In genomic region chr22:23984430-23984829, GRCh38 we compare ENCODE assay signal across 8 cellular contexts. TPM values are rescaled to one million over a fixed set of nuclear protein-coding genes. Genes with fewer than 3 reads are reported as not detected.
A peak's percentile ranks its signal among the peaks of the same experiment; 100 is the strongest.
DNase-seq lines count a peak whose midpoint lies in the region; ATAC-seq and TF ChIP-seq lines count a peak whose summit lies in the region.

No MANE protein-coding gene starts in this region.

- no peaks in the 10 kb centered on the region for H3K9me3 ChIP-seq in heart left ventricle
- no peaks in the 10 kb centered on the region for H3K9me3 ChIP-seq in thyroid gland

- DNase-seq in CD1c-positive myeloid dendritic cell (ENCODE audit: extremely low spot score) (peak; percentile 22), HL-60 (ENCODE audit: low read depth in 1 of 2, low spot score in 1 of 2) (peak; percentile 6 to 40), activated B cell treated with CpG ODN at 0.5 μM for 24 hours (no peak), heart left ventricle (peak in 1 of 5 donors; percentile 56), thyroid gland (no peak)

- CTCF ChIA-PET in activated B cell treated with CpG ODN at 0.5 μM for 24 hours (lab: Charles Lee), result no interaction called here

- H3K4me1 Mint-ChIP-seq in activated B cell treated with CpG ODN at 0.5 μM for 24 hours, result no peaks in the 10 kb centered on the region

- H3K4me1 ChIP-seq in heart left ventricle, result no peaks in the 10 kb centered on the region
- no peaks in the 10 kb centered on the region for H3K4me1 ChIP-seq in thyroid gland

- ATAC-seq in activated B cell treated with CpG ODN at 0.5 μM for 24 hours (ENCODE audit: low read depth) (peak; percentile 91), heart left ventricle (peak in 2 of 4 donors; percentile 62 to 68), GM19463 (IDR thresholded peaks at IDR 0.05; ENCODE audit: unreplicated experiment) (no peak), HG03280 (IDR thresholded peaks at IDR 0.05; ENCODE audit: unreplicated experiment) (no peak), GM19395 (IDR thresholded peaks at IDR 0.05; ENCODE audit: unreplicated experiment) (no peak)

- intact Hi-C loops in activated B cell treated with CpG ODN at 0.5 μM for 24 hours (cut with micrococcal nuclease), result loop anchor here (5.0 to 10.0 kb wide), 3 partner anchors 190 to 540 kb away; partner anchors contain the start of gene GGT5
- intact Hi-C loops in heart left ventricle (cut with DNase I), result no loop called here
- intact Hi-C loops in thyroid gland (cut with DNase I), result no loop called here

- no peaks in the 10 kb centered on the region for H3K9me3 Mint-ChIP-seq in activated B cell treated with CpG ODN at 0.5 μM for 24 hours

- no peak for TF ChIP-seq POLR2A in heart left ventricle (IDR thresholded peaks at IDR 0.05)
- TF ChIP-seq POLR2A in thyroid gland (IDR thresholded peaks at IDR 0.05), result no peak

- H3K4me3 ChIP-seq in HL-60 (replicated peaks; ENCODE audit: insufficient read depth, low read length) (no peak overlapping the region), heart left ventricle (no peak overlapping the region), thyroid gland (replicated peaks in 1 of 3) (no peak overlapping the region)

- H3K36me3 ChIP-seq in heart left ventricle (no peaks in the 10 kb centered on the region), thyroid gland (no peaks in the 10 kb centered on the region)

- H3K27me3 ChIP-seq in HL-60 (ENCODE audit: insufficient read depth, poor library complexity, severe bottlenecking) (no peaks in the 10 kb centered on the region), heart left ventricle (no peaks in the 10 kb centered on the region), thyroid gland (no peaks in the 10 kb centered on the region)

- no peak overlapping the region for H3K4me3 Mint-ChIP-seq in activated B cell treated with CpG ODN at 0.5 μM for 24 hours

- POLR2A ChIA-PET in activated B cell treated with CpG ODN at 0.5 μM for 24 hours (lab: Charles Lee), result no interaction called here

- H3K27ac ChIP-seq in HL-60 (replicated peaks) (no peak overlapping the region), heart left ventricle (no peak overlapping the region), thyroid gland (no peak overlapping the region)

- no peak overlapping the region for H3K27ac Mint-ChIP-seq in activated B cell treated with CpG ODN at 0.5 μM for 24 hours

- WGBS in heart left ventricle, 4 donors, result 41 to 46% (median 42%) methylated on average over 6 of the region's 6 CpGs; no CpG with 5 or more reads in 1 of the 4 donors
- WGBS in thyroid gland, 2 donors, result 55% methylated on average over 5 of the region's 6 CpGs; no CpG with 5 or more reads in 1 of the 2 donors

- no peaks in the 10 kb centered on the region for H3K27me3 Mint-ChIP-seq in activated B cell treated with CpG ODN at 0.5 μM for 24 hours

- TF ChIP-seq CTCF in HL-60 (IDR thresholded peaks at IDR 0.05; ENCODE audit: insufficient read depth, low read length) (peak; percentile 56), activated B cell treated with CpG ODN at 0.5 μM for 24 hours (IDR thresholded peaks at IDR 0.05) (no peak), heart left ventricle (IDR thresholded peaks at IDR 0.05) (peak in 8 of 12 donors; percentile 41 to 77 (median 55)), thyroid gland (IDR thresholded peaks at IDR 0.05) (peak in 1 of 6 experiments; percentile 47)

- H3K36me3 Mint-ChIP-seq in activated B cell treated with CpG ODN at 0.5 μM for 24 hours (ENCODE audit: low read depth), result no peaks in the 10 kb centered on the region

RNA-seq across cellular contexts. Expression of gene GSTT2, which starts 4.5 kb away (rescaled TPM):
- total RNA-seq in activated B cell treated with CpG ODN at 0.5 μM for 24 hours, result not detected in 2 replicates
- total RNA-seq in heart left ventricle, result under 1 TPM in 1 of 9 donors, not detected in 8; 0.60 TPM
- 1 to 10 TPM in 1 of 2 donors, under 1 TPM in 1; 0.30 to 2.1 TPM for polyA plus RNA-seq in heart left ventricle
- total RNA-seq in thyroid gland, result 1 to 10 TPM in 1 of 4 donors, under 1 TPM in 1, not detected in 2; 0.40 to 1.9 TPM

RNA-seq across cellular contexts. Expression of gene DDT, which starts 10.2 kb away (rescaled TPM):
- total RNA-seq in activated B cell treated with CpG ODN at 0.5 μM for 24 hours (107 and 113 TPM in 2 replicates), heart left ventricle (100 to 1,000 TPM; 117 to 210 (median 153) TPM), thyroid gland (100 to 1,000 TPM in 3 of 4 donors, 10 to 100 TPM in 1; 53.5 to 162 (median 106) TPM)
- 100 to 1,000 TPM; 301 to 399 TPM for polyA plus RNA-seq in heart left ventricle

RNA-seq across cellular contexts. Expression of gene DDTL, which starts 17.7 kb away (rescaled TPM):
- 2.4 and 3.1 TPM in 2 replicates for total RNA-seq in activated B cell treated with CpG ODN at 0.5 μM for 24 hours
- 1 to 10 TPM in 5 of 9 donors, not detected in 4; 1.1 to 2.3 (median 2.2) TPM for total RNA-seq in heart left ventricle
- 1 to 10 TPM; 2.8 to 6.7 TPM for polyA plus RNA-seq in heart left ventricle
- 1 to 10 TPM in 2 of 4 donors, under 1 TPM in 1, not detected in 1; 0.27 to 1.7 (median 1.4) TPM for total RNA-seq in thyroid gland

RNA-seq across cellular contexts. Expression of gene GSTT4, which starts 20.8 kb away (rescaled TPM):
- total RNA-seq in activated B cell treated with CpG ODN at 0.5 μM for 24 hours (not detected in 2 replicates), heart left ventricle (not detected), thyroid gland (not detected)
- not detected for polyA plus RNA-seq in heart left ventricle

RNA-seq across cellular contexts. Expression of gene GSTT2B, which starts 23.4 kb away (rescaled TPM):
- total RNA-seq in activated B cell treated with CpG ODN at 0.5 μM for 24 hours (not detected in 2 replicates), heart left ventricle (10 to 100 TPM in 1 of 9 donors, 1 to 10 TPM in 7, under 1 TPM in 1; 0.81 to 15.5 (median 6.2) TPM), thyroid gland (10 to 100 TPM in 2 of 4 donors, 1 to 10 TPM in 1, under 1 TPM in 1; 0.93 to 13.8 (median 6.2) TPM)
- polyA plus RNA-seq in heart left ventricle, result 10 to 100 TPM in 1 of 2 donors, 1 to 10 TPM in 1; 6.6 to 19.9 TPM

Comparison
In these comparisons a context has a peak if more than half of its experiments do, and no peak if none do; other contexts are left out.
1. DNase-seq: peak in CD1c-positive myeloid dendritic cell (single experiment) and HL-60 (2 of 2); none in activated B cell treated with CpG ODN at 0.5 μM for 24 hours (single experiment) and thyroid gland (0 of 2).